1 cellular context compared by ENCODE assay signal in genomic region chr5:133251296-133252132, GRCh38.
TF ChIP-seq lines count a peak whose summit lies in the region.

No MANE protein-coding gene starts in this region.

TF ChIP-seq in HepG2, 621 proteins besides CTCF, POLR2A, EP300 and RAD21 (continued from another document):
- TF ChIP-seq POGK (CRISPR knock-in tag; conservative IDR thresholded peaks at IDR 0.05): peak; percentile 52
- no peak for TF ChIP-seq ZNF550 (CRISPR knock-in tag; IDR thresholded peaks at IDR 0.05; ENCODE audit: borderline replicate concordance)
- TF ChIP-seq ASH2L (IDR thresholded peaks at IDR 0.05; ENCODE audit: insufficient read length, low read depth, low read length): peak; percentile 41
- no peak for TF ChIP-seq ZNF747 (CRISPR knock-in tag; IDR thresholded peaks at IDR 0.05; ENCODE audit: borderline replicate concordance)
- TF ChIP-seq, protein P1, sequence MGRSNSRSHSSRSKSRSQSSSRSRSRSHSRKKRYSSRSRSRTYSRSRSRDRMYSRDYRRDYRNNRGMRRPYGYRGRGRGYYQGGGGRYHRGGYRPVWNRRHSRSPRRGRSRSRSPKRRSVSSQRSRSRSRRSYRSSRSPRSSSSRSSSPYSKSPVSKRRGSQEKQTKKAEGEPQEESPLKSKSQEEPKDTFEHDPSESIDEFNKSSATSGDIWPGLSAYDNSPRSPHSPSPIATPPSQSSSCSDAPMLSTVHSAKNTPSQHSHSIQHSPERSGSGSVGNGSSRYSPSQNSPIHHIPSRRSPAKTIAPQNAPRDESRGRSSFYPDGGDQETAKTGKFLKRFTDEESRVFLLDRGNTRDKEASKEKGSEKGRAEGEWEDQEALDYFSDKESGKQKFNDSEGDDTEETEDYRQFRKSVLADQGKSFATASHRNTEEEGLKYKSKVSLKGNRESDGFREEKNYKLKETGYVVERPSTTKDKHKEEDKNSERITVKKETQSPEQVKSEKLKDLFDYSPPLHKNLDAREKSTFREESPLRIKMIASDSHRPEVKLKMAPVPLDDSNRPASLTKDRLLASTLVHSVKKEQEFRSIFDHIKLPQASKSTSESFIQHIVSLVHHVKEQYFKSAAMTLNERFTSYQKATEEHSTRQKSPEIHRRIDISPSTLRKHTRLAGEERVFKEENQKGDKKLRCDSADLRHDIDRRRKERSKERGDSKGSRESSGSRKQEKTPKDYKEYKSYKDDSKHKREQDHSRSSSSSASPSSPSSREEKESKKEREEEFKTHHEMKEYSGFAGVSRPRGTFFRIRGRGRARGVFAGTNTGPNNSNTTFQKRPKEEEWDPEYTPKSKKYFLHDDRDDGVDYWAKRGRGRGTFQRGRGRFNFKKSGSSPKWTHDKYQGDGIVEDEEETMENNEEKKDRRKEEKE (IDR thresholded peaks at IDR 0.05): no peak
- no peak for TF ChIP-seq ZNF773 (CRISPR knock-in tag; IDR thresholded peaks at IDR 0.05; ENCODE audit: borderline replicate concordance)
- no peak for TF ChIP-seq IRF2 (CRISPR knock-in tag; IDR thresholded peaks at IDR 0.05)
- TF ChIP-seq SRSF4 (IDR thresholded peaks at IDR 0.05; ENCODE audit: low read depth, low read length, poor library complexity, severe bottlenecking): no peak
- TF ChIP-seq ZBTB46 (CRISPR knock-in tag; IDR thresholded peaks at IDR 0.05; ENCODE audit: borderline replicate concordance): no peak
- TF ChIP-seq ZFX (CRISPR knock-in tag; IDR thresholded peaks at IDR 0.05; ENCODE audit: low read depth): peak; percentile 79
- TF ChIP-seq, protein P2, sequence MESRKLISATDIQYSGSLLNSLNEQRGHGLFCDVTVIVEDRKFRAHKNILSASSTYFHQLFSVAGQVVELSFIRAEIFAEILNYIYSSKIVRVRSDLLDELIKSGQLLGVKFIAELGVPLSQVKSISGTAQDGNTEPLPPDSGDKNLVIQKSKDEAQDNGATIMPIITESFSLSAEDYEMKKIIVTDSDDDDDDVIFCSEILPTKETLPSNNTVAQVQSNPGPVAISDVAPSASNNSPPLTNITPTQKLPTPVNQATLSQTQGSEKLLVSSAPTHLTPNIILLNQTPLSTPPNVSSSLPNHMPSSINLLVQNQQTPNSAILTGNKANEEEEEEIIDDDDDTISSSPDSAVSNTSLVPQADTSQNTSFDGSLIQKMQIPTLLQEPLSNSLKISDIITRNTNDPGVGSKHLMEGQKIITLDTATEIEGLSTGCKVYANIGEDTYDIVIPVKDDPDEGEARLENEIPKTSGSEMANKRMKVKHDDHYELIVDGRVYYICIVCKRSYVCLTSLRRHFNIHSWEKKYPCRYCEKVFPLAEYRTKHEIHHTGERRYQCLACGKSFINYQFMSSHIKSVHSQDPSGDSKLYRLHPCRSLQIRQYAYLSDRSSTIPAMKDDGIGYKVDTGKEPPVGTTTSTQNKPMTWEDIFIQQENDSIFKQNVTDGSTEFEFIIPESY (CRISPR knock-in tag; IDR thresholded peaks at IDR 0.05): no peak
- peak; percentile 74; the same call in 1 of the 2 replicates for TF ChIP-seq ZMYM2 (CRISPR knock-in tag; IDR thresholded peaks at IDR 0.05)
- no peak for TF ChIP-seq NPAS2 (CRISPR knock-in tag; IDR thresholded peaks at IDR 0.05; ENCODE audit: borderline replicate concordance)
- TF ChIP-seq YEATS4 (CRISPR knock-in tag; IDR thresholded peaks at IDR 0.05; ENCODE audit: borderline replicate concordance): peak; percentile 76; the same call in 1 of the 2 replicates
- TF ChIP-seq GTF3A (CRISPR knock-in tag; conservative IDR thresholded peaks at IDR 0.05): no peak
- peak; percentile 68; the same call in 1 of the 2 replicates for TF ChIP-seq ZNF691 (CRISPR knock-in tag; IDR thresholded peaks at IDR 0.05; ENCODE audit: borderline replicate concordance, low read depth)
- TF ChIP-seq MZF1 (CRISPR knock-in tag; IDR thresholded peaks at IDR 0.05; ENCODE audit: borderline replicate concordance): no peak
- TF ChIP-seq SMARCE1 (IDR thresholded peaks at IDR 0.05; ENCODE audit: borderline replicate concordance): no peak
- no peak for TF ChIP-seq ATF7 (IDR thresholded peaks at IDR 0.05)
- TF ChIP-seq ATF7 (CRISPR knock-in tag; IDR thresholded peaks at IDR 0.05): 0 out of 2 replicates have a peak, but pooled peaks have one; percentile 22
- TF ChIP-seq GFI1 (CRISPR knock-in tag; IDR thresholded peaks at IDR 0.05; ENCODE audit: borderline replicate concordance): no peak
- TF ChIP-seq FOXO1 (CRISPR knock-in tag; IDR thresholded peaks at IDR 0.05): no peak
- no peak for TF ChIP-seq PHF21A (CRISPR knock-in tag; IDR thresholded peaks at IDR 0.05)
- no peak for TF ChIP-seq ZNF800 (CRISPR knock-in tag; IDR thresholded peaks at IDR 0.05)
- no peak for TF ChIP-seq JARID2 (CRISPR knock-in tag; IDR thresholded peaks at IDR 0.05; ENCODE audit: insufficient replicate concordance)
- TF ChIP-seq RBM39 (IDR thresholded peaks at IDR 0.05; ENCODE audit: low read depth, low read length, poor library complexity, severe bottlenecking): no peak
- TF ChIP-seq AFF4 (CRISPR knock-in tag; IDR thresholded peaks at IDR 0.05): no peak
- 0 out of 2 replicates have a peak, but pooled peaks have one; percentile 28 for TF ChIP-seq STAT6 (CRISPR knock-in tag; IDR thresholded peaks at IDR 0.05; ENCODE audit: borderline replicate concordance)
- TF ChIP-seq ARNT2 (CRISPR knock-in tag; IDR thresholded peaks at IDR 0.05; ENCODE audit: low read depth): 0 out of 2 replicates have a peak, but pooled peaks have one; percentile 37
- no peak for TF ChIP-seq NFIB (CRISPR knock-in tag; IDR thresholded peaks at IDR 0.05; ENCODE audit: borderline replicate concordance)
- no peak for TF ChIP-seq CREB1 (IDR thresholded peaks at IDR 0.05)
- no peak for TF ChIP-seq CREB1 (CRISPR knock-in tag; IDR thresholded peaks at IDR 0.05)
